Comparison of ENCODE assay signal across 20 cellular contexts in the genomic region with DNA sequence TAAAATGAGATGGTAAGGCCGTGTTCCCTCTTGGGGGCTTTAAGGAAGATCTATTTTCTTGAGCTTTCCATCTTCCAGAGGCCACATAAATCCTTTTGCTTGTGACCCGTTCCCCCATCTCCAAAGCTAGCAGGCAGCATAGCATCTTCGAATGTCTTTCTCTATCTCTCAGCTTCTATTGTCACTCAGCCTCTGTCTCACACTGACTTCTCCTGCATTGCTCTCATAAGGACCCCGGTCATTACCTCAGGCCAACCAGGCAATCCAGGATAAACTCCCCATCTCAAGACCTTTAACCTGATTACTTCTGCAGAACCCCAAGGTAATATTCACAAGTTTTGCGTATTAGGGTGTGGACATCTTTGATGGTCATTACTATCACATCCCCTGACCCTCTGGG.
"Had no signal": no experiment of that assay in that cellular context is flagged by ENCODE, and none has a peak within 500 bp of the region (broad histone marks: within the 10 kb centered on the region; RNA-seq: fewer than 3 reads in every experiment).

No MANE protein-coding gene starts in this region.

- H3K27me3 ChIP-seq: esophagus muscularis mucosa, gastrocnemius medialis, neutrophil, right atrium auricular region, transverse colon had no signal

- H3K4me1 ChIP-seq: gastrocnemius medialis, left ventricle myocardium inferior, right atrium auricular region, transverse colon had no signal

- ATAC-seq: effector memory CD8-positive, alpha-beta T cell; gastrocnemius medialis; left cardiac atrium; naive thymus-derived CD4-positive, alpha-beta T cell had no signal

- DNase-seq: effector memory CD8-positive, alpha-beta T cell; gastrocnemius medialis; glutamatergic neuron; left cardiac atrium; left ventricle myocardium inferior; mesenchymal stem cell; naive thymus-derived CD4-positive, alpha-beta T cell; nephron progenitor cell; posterior cingulate gyrus; stimulated activated CD4-positive, alpha-beta T cell treated with anti-CD3 and anti-CD28 coated beads, Interleukin-2, amount 100 ng/mL, for 48 hours; stimulated activated naive CD4-positive, alpha-beta T cell treated with Interleukin-2 at 50 U/mL for 16 hours; transverse colon had no signal

- H3K36me3 ChIP-seq: esophagus muscularis mucosa, gastrocnemius medialis, left ventricle myocardium inferior, neutrophil, right atrium auricular region, thoracic aorta, transverse colon had no signal

- H3K9me3 ChIP-seq: esophagus muscularis mucosa, gastrocnemius medialis, left ventricle myocardium inferior, neutrophil, right atrium auricular region, thoracic aorta, transverse colon had no signal

- FAIRE-seq: keratinocyte had no signal

- H3K4me3 ChIP-seq: esophagus muscularis mucosa, gastrocnemius medialis, left ventricle myocardium inferior, lung, right atrium auricular region, smooth muscle cell, thoracic aorta, transverse colon had no signal

- H3K27ac ChIP-seq: epithelial cell of prostate, esophagus muscularis mucosa, gastrocnemius medialis, left ventricle myocardium inferior, neutrophil, right atrium auricular region, thoracic aorta, transverse colon had no signal
